9 cellular contexts compared by ENCODE assay signal in genomic region chr12:88035271-88035906, GRCh38. TPM values are rescaled to one million over a fixed set of nuclear protein-coding genes. Genes with fewer than 3 reads are reported as not detected.
DNase-seq lines count a peak whose midpoint lies in the region; ATAC-seq and TF ChIP-seq lines count a peak whose summit lies in the region.
"Had no signal": no experiment of that assay in that cellular context is flagged by ENCODE, and none has a peak within 500 bp of the region (broad histone marks: within the 10 kb centered on the region; RNA-seq: fewer than 3 reads in every experiment).

No MANE protein-coding gene starts in this region.

- H3K27ac Mint-ChIP-seq in CD14-positive monocyte = peak overlapping the region; percentile 63 to 86 (median 83)

- peak; percentile 56 for DNase-seq in CD14-positive monocyte (ENCODE audit: low spot score)
- peak; percentile 92 for DNase-seq in NCI-H748 (lab: John Stamatoyannopoulos, UW; ENCODE audit: unreplicated experiment)
- DNase-seq in activated CD4-positive, alpha-beta T cell treated with anti-CD3 and anti-CD28 coated beads, Interleukin-2, amount 50 U/mL, for 24 hours (ENCODE audit: low read depth in 1 of 2, low spot score in 1 of 2) = peak; percentile 73 to 79
- DNase-seq in dorsolateral prefrontal cortex = peak; percentile 89 to 97 (median 94)
- DNase-seq in lower leg skin (ENCODE audit: low spot score in 2 of 2) = peak; percentile 81 to 97
- peak; percentile 90 for DNase-seq in stimulated activated CD4-positive, alpha-beta T cell treated with anti-CD3 and anti-CD28 coated beads, Interleukin-4, amount 100 ng/mL, for 4 hours

- no peaks in the 10 kb centered on the region for H3K27me3 ChIP-seq in dorsolateral prefrontal cortex

- H3K27ac ChIP-seq in dorsolateral prefrontal cortex = peak overlapping the region in 52 of 59 donors; percentile 24 to 91 (median 70)

- TF ChIP-seq CTCF in CD14-positive monocyte (IDR thresholded peaks at IDR 0.05) = no peak
- peak in 32 of 56 donors; percentile 4 to 50 (median 26) for TF ChIP-seq CTCF in dorsolateral prefrontal cortex (IDR thresholded peaks at IDR 0.05 in 54 of 56, conservative IDR thresholded peaks at IDR 0.05 in 2 of 56; ENCODE audit: low read depth in 1 of 56, partially characterized antibody in 56 of 56)
- no peak for TF ChIP-seq CTCF in lower leg skin (IDR thresholded peaks at IDR 0.05)

- H3K4me3 ChIP-seq in dorsolateral prefrontal cortex (peak overlapping the region; percentile 57 to 98 (median 86)), lower leg skin (ENCODE audit: low read depth, poor library complexity, severe bottlenecking) (peak overlapping the region; percentile 84)

- peaks cover 0 to 4% (median 2%) of the 10 kb centered on the region in 7 donors for H3K9me3 Mint-ChIP-seq in CD14-positive monocyte

- 0 to 1% methylated on average over 22 to 50 of the region's 54 CpGs for WGBS in lower leg skin, 2 donors

- H3K4me1 Mint-ChIP-seq in CD14-positive monocyte = peaks cover 26% of the 10 kb centered on the region

- no peaks in the 10 kb centered on the region for H3K36me3 Mint-ChIP-seq in CD14-positive monocyte

- ATAC-seq in GM19395 (IDR thresholded peaks at IDR 0.05; ENCODE audit: unreplicated experiment) (peak; percentile 98), HG03558 (IDR thresholded peaks at IDR 0.05; ENCODE audit: extremely low read depth, unreplicated experiment) (peak; percentile 100)

- intact Hi-C loops in CD14-positive monocyte (cut with micrococcal nuclease) = no loop called here
- intact Hi-C loops in dorsolateral prefrontal cortex (cut with DNase I) = loop anchor here in 1 of 2 donors (5.0 kb wide), 1 partner anchor 107 kb away; the partner anchor contains the start of genes CEP290 and TMTC3
- intact Hi-C loops in lower leg skin (cut with DNase I; ENCODE audit: low total_unique reads) = no loop called here

- peaks cover 0 to 2% (median 0%) of the 10 kb centered on the region in 3 donors for H3K27me3 Mint-ChIP-seq in CD14-positive monocyte (ENCODE audit: low read depth in 3 of 3)

- peak overlapping the region; percentile 94 to 98 for H3K4me3 Mint-ChIP-seq in CD14-positive monocyte

- TF ChIP-seq POLR2A in lower leg skin (IDR thresholded peaks at IDR 0.05) = no peak

RNA-seq across cellular contexts. Expression of gene C12orf50, which starts 6.2 kb away (rescaled TPM):
- polyA plus RNA-seq in CD14-positive monocyte = not detected
- 1 to 10 TPM in 7 of 120 experiments, under 1 TPM in 109, not detected in 4; 0.13 to 1.3 (median 0.44) TPM for total RNA-seq in dorsolateral prefrontal cortex
- total RNA-seq in lower leg skin = not detected
- total RNA-seq: subcutaneous adipose tissue had no signal

Comparison
In these comparisons a context has a peak if more than half of its experiments do, and no peak if none do; other contexts are left out.
1. Peak in every context shown above with its lines: DNase-seq, ATAC-seq, H3K4me3 ChIP-seq and H3K27ac ChIP-seq.
2. CTCF ChIP-seq: peak in dorsolateral prefrontal cortex (32 of 56); none in CD14-positive monocyte (single experiment) and lower leg skin (0 of 3).